Comparison of ENCODE assay signal across 10 cellular contexts in the genomic region with DNA sequence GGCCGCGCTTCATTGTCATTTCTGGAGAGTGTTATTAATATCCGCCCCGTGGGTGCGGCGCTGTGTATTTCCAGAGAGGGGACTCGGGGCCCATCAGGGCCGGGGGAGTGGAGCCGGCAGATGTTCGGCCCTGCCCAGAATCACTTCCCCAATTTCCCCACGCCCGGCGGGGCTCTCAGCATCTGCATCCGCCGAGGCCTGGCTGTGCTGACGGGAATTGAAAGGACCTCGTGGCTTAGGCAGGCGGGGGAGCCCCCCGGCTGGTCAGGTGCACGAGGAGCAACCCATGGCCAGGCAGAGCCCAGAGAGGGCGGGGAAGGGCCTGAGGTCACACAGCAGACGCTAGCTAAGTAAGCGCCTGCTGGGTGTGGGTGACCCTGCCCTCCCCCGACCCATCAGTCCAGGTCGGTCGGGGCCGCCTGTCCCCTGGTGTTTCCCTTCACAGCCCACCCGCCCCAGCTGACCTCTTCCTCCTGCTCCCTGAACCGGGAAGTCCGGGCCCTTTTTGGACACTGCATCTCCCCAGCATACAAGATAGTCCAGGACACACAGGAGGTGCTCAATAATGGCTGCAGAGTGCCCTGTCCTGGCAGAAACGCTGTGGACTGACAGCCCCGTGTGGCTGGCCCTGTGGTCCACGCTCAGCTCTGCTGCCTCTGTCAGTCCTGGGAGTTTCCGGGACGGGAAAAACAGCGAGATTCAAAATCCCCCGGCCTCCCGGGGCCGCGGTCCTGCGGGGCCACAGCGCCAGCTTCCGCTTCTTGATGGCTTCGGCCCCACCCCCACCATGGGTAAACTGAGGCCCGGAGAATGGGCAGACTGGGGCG. TPM values are rescaled to one million over a fixed set of nuclear protein-coding genes. Genes with fewer than 3 reads are reported as not detected.
DNase-seq lines count a peak whose midpoint lies in the region; ATAC-seq, FAIRE-seq and TF ChIP-seq lines count a peak whose summit lies in the region.
"Had no signal": no experiment of that assay in that cellular context is flagged by ENCODE, and none has a peak within 500 bp of the region (broad histone marks: within the 10 kb centered on the region; RNA-seq: fewer than 3 reads in every experiment).

No MANE protein-coding gene starts in this region.

- H3K4me3 Mint-ChIP-seq in activated T-helper 2 cell treated with anti-CD3 and anti-CD28 coated beads, Interferon-gamma antibody, Interleukin-2, Interleukin-4, amounts not matched to agents 10 μg/mL and 5 μg/mL and 100 μg/mL, durations not matched to agents 14 hours and 24 hours and 36 hours (ENCODE audit: low read depth), result no peak overlapping the region

- peaks cover 0 to 32% (median 0%) of the 10 kb centered on the region in 6 donors for H3K36me3 ChIP-seq in spleen
- H3K36me3 ChIP-seq: ovary had no signal

- H3K27ac Mint-ChIP-seq in activated T-helper 2 cell treated with anti-CD3 and anti-CD28 coated beads, Interferon-gamma antibody, Interleukin-2, Interleukin-4, amounts not matched to agents 10 μg/mL and 5 μg/mL and 100 μg/mL, durations not matched to agents 14 hours and 24 hours and 36 hours, result no peak overlapping the region

- FAIRE-seq in H54 (lab: Jason Lieb, UNC), result no peak

- H3K27me3 ChIP-seq in spleen (replicated peaks in 1 of 7), result no peaks in the 10 kb centered on the region
- H3K27me3 ChIP-seq: ovary had no signal

- no peaks in the 10 kb centered on the region for H3K9me3 Mint-ChIP-seq in activated T-helper 2 cell treated with anti-CD3 and anti-CD28 coated beads, Interferon-gamma antibody, Interleukin-2, Interleukin-4, amounts not matched to agents 10 μg/mL and 5 μg/mL and 100 μg/mL, durations not matched to agents 14 hours and 24 hours and 36 hours

- TF ChIP-seq CTCF in spleen (IDR thresholded peaks at IDR 0.05 in 8 of 11, conservative IDR thresholded peaks at IDR 0.05 in 3 of 11), result no peak

- peaks cover under 1% of the 10 kb centered on the region for H3K36me3 Mint-ChIP-seq in activated T-helper 2 cell treated with anti-CD3 and anti-CD28 coated beads, Interferon-gamma antibody, Interleukin-2, Interleukin-4, amounts not matched to agents 10 μg/mL and 5 μg/mL and 100 μg/mL, durations not matched to agents 14 hours and 24 hours and 36 hours (ENCODE audit: low read depth)

- peak; percentile 67 for DNase-seq in UCSD-AML1 (lab: John Stamatoyannopoulos, UW; ENCODE audit: unreplicated experiment)
- peak; percentile 94 for DNase-seq in spleen
- DNase-seq in erythroblast (lab: John Stamatoyannopoulos, UW), result no peak
- no peak for DNase-seq in H54 (ENCODE audit: insufficient read length, low spot score)
- no peak for DNase-seq in NCI-H526 treated with DMSO at 0.1 percent for 48 hours (lab: John Stamatoyannopoulos, UW)
- DNase-seq in activated T-helper 2 cell treated with anti-CD3 and anti-CD28 coated beads, Interferon-gamma antibody, Interleukin-2, Interleukin-4, amounts not matched to agents 10 μg/mL and 5 μg/mL and 100 μg/mL, durations not matched to agents 14 hours and 24 hours and 36 hours (ENCODE audit: low spot score), result no peak

- no peaks in the 10 kb centered on the region for H3K27me3 Mint-ChIP-seq in activated T-helper 2 cell treated with anti-CD3 and anti-CD28 coated beads, Interferon-gamma antibody, Interleukin-2, Interleukin-4, amounts not matched to agents 10 μg/mL and 5 μg/mL and 100 μg/mL, durations not matched to agents 14 hours and 24 hours and 36 hours (ENCODE audit: low read depth)

- H3K4me1 Mint-ChIP-seq in activated T-helper 2 cell treated with anti-CD3 and anti-CD28 coated beads, Interferon-gamma antibody, Interleukin-2, Interleukin-4, amounts not matched to agents 10 μg/mL and 5 μg/mL and 100 μg/mL, durations not matched to agents 14 hours and 24 hours and 36 hours (ENCODE audit: low read depth), result peaks cover 1% of the 10 kb centered on the region

- H3K9me3 ChIP-seq in spleen, result peaks cover 0 to 5% (median 0%) of the 10 kb centered on the region in 8 donors
- H3K9me3 ChIP-seq: ovary had no signal

- peak overlapping the region in 2 of 8 donors; percentile 21 to 30 for H3K4me3 ChIP-seq in spleen
- H3K4me3 ChIP-seq: ovary had no signal

- 50 to 69% (median 60%) methylated on average over 35 to 46 of the region's 46 CpGs for WGBS in spleen, 5 donors

- peaks cover 5 to 82% (median 53%) of the 10 kb centered on the region in 6 donors for H3K4me1 ChIP-seq in spleen

- H3K27ac ChIP-seq in spleen, result peak overlapping the region in 5 of 8 donors; percentile 22 to 79 (median 71)
- H3K27ac ChIP-seq: KMS-11, ovary had no signal

- ATAC-seq in GM19043 (IDR thresholded peaks at IDR 0.05; ENCODE audit: low read depth, unreplicated experiment), result peak; percentile 69
- peak; percentile 42 for ATAC-seq in HG03025 (IDR thresholded peaks at IDR 0.05; ENCODE audit: low FRiP score, unreplicated experiment)

- intact Hi-C loops in spleen (cut with DNase I; ENCODE audit: low total_unique reads), result no loop called here
- intact Hi-C loops in activated T-helper 2 cell treated with anti-CD3 and anti-CD28 coated beads, Interferon-gamma antibody, Interleukin-2, Interleukin-4, amounts not matched to agents 10 μg/mL and 5 μg/mL and 100 μg/mL, durations not matched to agents 14 hours and 24 hours and 36 hours (cut with micrococcal nuclease), result no loop called here

- TF ChIP-seq POLR2A in spleen (IDR thresholded peaks at IDR 0.05) (no peak), erythroblast (IDR thresholded peaks at IDR 0.05; ENCODE audit: low read length) (no peak), H54 (IDR thresholded peaks at IDR 0.05; ENCODE audit: low read depth, low read length) (no peak)

RNA-seq across cellular contexts. Expression of a gene that starts 22.1 kb away (rescaled TPM):
- total RNA-seq in spleen, result 10 to 100 TPM; 14.9 to 42.5 (median 22.6) TPM
- 10 to 100 TPM in 1 of 3 donors, 1 to 10 TPM in 2; 2.5 to 10.3 (median 3.2) TPM for polyA plus RNA-seq in spleen
- total RNA-seq in activated T-helper 2 cell treated with anti-CD3 and anti-CD28 coated beads, Interferon-gamma antibody, Interleukin-2, Interleukin-4, amounts not matched to agents 10 μg/mL and 5 μg/mL and 100 μg/mL, durations not matched to agents 14 hours and 24 hours and 36 hours, result 42.0 and 42.6 TPM in 2 replicates

RNA-seq across cellular contexts. Expression of a gene that starts 30.8 kb away (rescaled TPM):
- total RNA-seq in spleen, result under 1 TPM in 5 of 7 donors, not detected in 2; 0.30 to 0.50 (median 0.37) TPM
- under 1 TPM; 0.22 to 0.42 (median 0.27) TPM for polyA plus RNA-seq in spleen
- total RNA-seq in activated T-helper 2 cell treated with anti-CD3 and anti-CD28 coated beads, Interferon-gamma antibody, Interleukin-2, Interleukin-4, amounts not matched to agents 10 μg/mL and 5 μg/mL and 100 μg/mL, durations not matched to agents 14 hours and 24 hours and 36 hours, result 7.1 and 8.0 TPM in 2 replicates
- polyA plus RNA-seq: ovary had no signal

RNA-seq across cellular contexts. Expression of a gene that starts 34.9 kb away (rescaled TPM):
- 100 to 1,000 TPM in 3 of 7 donors, 10 to 100 TPM in 4; 41.0 to 175 (median 90.9) TPM for total RNA-seq in spleen
- 10 to 100 TPM; 74.6 to 99.7 (median 87.4) TPM for polyA plus RNA-seq in spleen
- total RNA-seq in activated T-helper 2 cell treated with anti-CD3 and anti-CD28 coated beads, Interferon-gamma antibody, Interleukin-2, Interleukin-4, amounts not matched to agents 10 μg/mL and 5 μg/mL and 100 μg/mL, durations not matched to agents 14 hours and 24 hours and 36 hours, result 77.1 and 83.3 TPM in 2 replicates

RNA-seq across cellular contexts. Expression of a gene that starts 36.2 kb away (rescaled TPM):
- total RNA-seq in spleen, result 10 to 100 TPM; 17.8 to 63.4 (median 28.2) TPM
- 10 to 100 TPM; 57.6 to 96.0 (median 85.9) TPM for polyA plus RNA-seq in spleen
- total RNA-seq in activated T-helper 2 cell treated with anti-CD3 and anti-CD28 coated beads, Interferon-gamma antibody, Interleukin-2, Interleukin-4, amounts not matched to agents 10 μg/mL and 5 μg/mL and 100 μg/mL, durations not matched to agents 14 hours and 24 hours and 36 hours, result 88.6 and 94.9 TPM in 2 replicates

RNA-seq across cellular contexts. Expression of a gene that starts 52.3 kb away (rescaled TPM):
- total RNA-seq in spleen, result under 1 TPM in 2 of 7 donors, not detected in 5; 0.07 to 0.11 TPM
- not detected for polyA plus RNA-seq in spleen
- total RNA-seq in activated T-helper 2 cell treated with anti-CD3 and anti-CD28 coated beads, Interferon-gamma antibody, Interleukin-2, Interleukin-4, amounts not matched to agents 10 μg/mL and 5 μg/mL and 100 μg/mL, durations not matched to agents 14 hours and 24 hours and 36 hours, result 0.11 TPM in 1 of 2 replicates, not detected in the other

Comparison
In these comparisons a context has a peak if more than half of its experiments do, and no peak if none do; other contexts are left out.
1. DNase-seq: peak in UCSD-AML1 (single experiment) and spleen (single experiment); none in erythroblast (0 of 2), H54 (single experiment), NCI-H526 treated with DMSO at 0.1 percent for 48 hours (single experiment) and activated T-helper 2 cell treated with anti-CD3 and anti-CD28 coated beads, Interferon-gamma antibody, Interleukin-2, Interleukin-4, amounts not matched to agents 10 μg/mL and 5 μg/mL and 100 μg/mL, durations not matched to agents 14 hours and 24 hours and 36 hours (single experiment).